18 cellular contexts compared by ENCODE assay signal in genomic region chr12:124028560-124028935, GRCh38. TPM values are rescaled to one million over a fixed set of nuclear protein-coding genes. Genes with fewer than 3 reads are reported as not detected.
DNase-seq lines count a peak whose midpoint lies in the region; ATAC-seq lines count a peak whose summit lies in the region.
"Had no signal": no experiment of that assay in that cellular context is flagged by ENCODE, and none has a peak within 500 bp of the region (broad histone marks: within the 10 kb centered on the region; RNA-seq: fewer than 3 reads in every experiment).

No MANE protein-coding gene starts in this region.

- H3K4me2 ChIP-seq in trophoblast cell (ENCODE audit: low read length) = no peak overlapping the region

- H4K12ac ChIP-seq in trophoblast cell (ENCODE audit: low read depth, low read length) = no peak overlapping the region

- H4K91ac ChIP-seq in trophoblast cell (ENCODE audit: low read depth, low read length) = peak overlapping the region; percentile 54

- peaks cover 13% of the 10 kb centered on the region for H3K79me1 ChIP-seq in trophoblast cell (ENCODE audit: low read length)

- WGBS in trophoblast cell (ENCODE audit: extremely low coverage, insufficient coverage, insufficient read length) = no CpG with 5 or more reads among the region's 6 CpGs

- no peaks in the 10 kb centered on the region for H3K36me3 ChIP-seq in trophoblast cell (ENCODE audit: control insufficient read depth in 1 of 2, insufficient read depth in 2 of 2, low read length in 2 of 2)

- ATAC-seq in GM19397 (IDR thresholded peaks at IDR 0.05; ENCODE audit: unreplicated experiment) (no peak), HG03045 (IDR thresholded peaks at IDR 0.05; ENCODE audit: unreplicated experiment) (no peak)
- ATAC-seq: PC-3, T-cell had no signal

- no peak overlapping the region for H2BK5ac ChIP-seq in trophoblast cell (ENCODE audit: low read depth, low read length, poor library complexity)

- no peak overlapping the region for H3K4me3 ChIP-seq in trophoblast cell (ENCODE audit: low read depth, low read length)

- no peak overlapping the region for H3K23ac ChIP-seq in trophoblast cell (ENCODE audit: low read length)

- H2AK5ac ChIP-seq in trophoblast cell (ENCODE audit: low read length) = peak overlapping the region; percentile 28

- peaks cover 13% of the 10 kb centered on the region in 2 experiments for H3K4me1 ChIP-seq in trophoblast cell (ENCODE audit: control insufficient read depth in 1 of 2, insufficient read depth in 2 of 2, low read length in 2 of 2)

- peak; percentile 5 for DNase-seq in DMS 273 (lab: John Stamatoyannopoulos, UW; ENCODE audit: unreplicated experiment)
- no peak for DNase-seq in DMS 273 treated with DMSO at 0.1 percent for 48 hours (lab: John Stamatoyannopoulos, UW)
- peak; percentile 13 for DNase-seq in DMS79 (lab: John Stamatoyannopoulos, UW)
- DNase-seq in RPMI8226 = peak; percentile 50
- DNase-seq in trophoblast cell = no peak
- DNase-seq in NCI-H2081 (lab: John Stamatoyannopoulos, UW) = no peak
- DNase-seq: C1 segment of cervical spinal cord, DMS153, H7, NCI-H1048, NCI-H1694 treated with DMSO at 0.1 percent for 48 hours, NCI-H2171 treated with DMSO at 0.1 percent for 48 hours, NCI-H524, PC-3, T-cell had no signal

- no peak overlapping the region for H3K4ac ChIP-seq in trophoblast cell (ENCODE audit: low read depth, low read length)

- H3K18ac ChIP-seq in trophoblast cell (ENCODE audit: low read length) = no peak overlapping the region

- no peak overlapping the region for H4K8ac ChIP-seq in trophoblast cell (ENCODE audit: low read depth, low read length)

- H3K27me3 ChIP-seq in trophoblast cell (ENCODE audit: insufficient read depth, low read length) = no peaks in the 10 kb centered on the region

- no peak overlapping the region for H3K9ac ChIP-seq in trophoblast cell (ENCODE audit: low read length)

- peaks cover 3% of the 10 kb centered on the region for H3K9me3 ChIP-seq in trophoblast cell (ENCODE audit: insufficient read depth, low read depth, low read length)

- H2BK12ac ChIP-seq in trophoblast cell (ENCODE audit: low read length) = no peak overlapping the region

- no peak overlapping the region for H2BK120ac ChIP-seq in trophoblast cell (ENCODE audit: insufficient read depth, low read length, poor library complexity)

- no peak overlapping the region for H3K14ac ChIP-seq in trophoblast cell (ENCODE audit: low read length)

- no peak overlapping the region for H2AFZ ChIP-seq in trophoblast cell (ENCODE audit: insufficient read depth, low read length, poor library complexity)

- no peaks in the 10 kb centered on the region for H3K79me2 ChIP-seq in trophoblast cell (ENCODE audit: control insufficient read depth, insufficient read depth, low read length, poor library complexity)

- H3K27ac ChIP-seq in trophoblast cell (ENCODE audit: low read depth, low read length) = no peak overlapping the region
- H3K27ac ChIP-seq: 22Rv1 had no signal

RNA-seq across cellular contexts. Expression of gene ZNF664, which starts 55.5 kb away (rescaled TPM):
- polyA plus RNA-seq in trophoblast cell (2013) = 58.3 and 64.7 TPM in 2 replicates

RNA-seq across cellular contexts. Expression of gene CCDC92, which starts 55.9 kb away (rescaled TPM):
- polyA plus RNA-seq in trophoblast cell (2013) = 60.8 and 68.8 TPM in 2 replicates

Comparison
In these comparisons a context has a peak if more than half of its experiments do, and no peak if none do; other contexts are left out.
1. DNase-seq: peak in DMS 273 (single experiment), DMS79 (single experiment) and RPMI8226 (single experiment); none in DMS 273 treated with DMSO at 0.1 percent for 48 hours (single experiment), trophoblast cell (0 of 2) and NCI-H2081 (0 of 2).